ENCODE assay signal across 1 cellular context in genomic region chr14:74859757-74860156, GRCh38.
TF ChIP-seq lines count a peak whose summit lies in the region.

No MANE protein-coding gene starts in this region.

TF ChIP-seq in HEK293, 187 proteins besides CTCF, POLR2A, EP300 and RAD21 (continued from another document):
- TF ChIP-seq ZBTB44 (tag by site-specific recombination; IDR thresholded peaks at IDR 0.05) (no peak), SP7 (tag by site-specific recombination; IDR thresholded peaks at IDR 0.05) (no peak)
